Comparison of ENCODE assay signal across 8 cellular contexts in the genomic region with DNA sequence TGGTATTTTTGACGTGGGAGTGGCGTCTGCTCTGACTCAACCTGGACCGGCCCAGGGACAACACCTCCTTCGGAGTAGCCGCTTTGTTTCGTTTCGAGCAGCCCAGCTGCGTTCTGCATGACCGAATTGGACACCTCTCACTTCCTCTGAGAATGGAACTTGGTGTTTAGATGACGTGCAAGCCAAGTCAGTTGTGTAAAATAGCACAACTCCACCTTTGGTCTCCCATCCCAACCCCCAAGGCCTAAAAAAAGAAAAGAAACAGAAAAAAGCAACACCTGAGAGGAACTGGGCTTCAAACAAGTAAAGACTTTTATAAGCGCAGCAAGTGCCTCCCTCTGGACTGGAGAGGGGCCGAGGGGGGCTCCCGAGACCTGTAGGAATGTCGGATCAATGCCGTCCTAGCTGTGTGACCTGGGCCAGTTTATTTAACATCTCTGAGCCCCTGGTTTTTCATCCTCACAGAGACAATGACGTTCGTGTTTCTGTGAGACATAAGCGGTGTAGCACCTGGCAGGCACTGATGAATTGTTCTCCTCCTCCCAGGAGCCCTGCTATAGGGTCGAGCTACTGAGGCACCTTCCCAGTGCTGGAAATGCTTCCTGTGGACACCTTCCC. TPM values are rescaled to one million over a fixed set of nuclear protein-coding genes. Genes with fewer than 3 reads are reported as not detected.
DNase-seq lines count a peak whose midpoint lies in the region; ATAC-seq lines count a peak whose summit lies in the region.

No MANE protein-coding gene starts in this region.

- peaks cover 37 to 54% (median 42%) of the 10 kb centered on the region in 10 experiments for H3K4me1 ChIP-seq in BLaER1 treated with 17β-estradiol and CSF1 and Interleukin-3, amounts not matched to agents 10 nM and 100 nM

- DNase-seq in activated CD4-positive, alpha-beta T cell treated with anti-CD3 and anti-CD28 coated beads, Interleukin-2, amount 50 U/mL, for 48 hours = peak; percentile 79 to 87
- DNase-seq in fibroblast of gingiva (ENCODE audit: low read depth) (peak; percentile 81), H7 (no peak), NCI-H69 (lab: John Stamatoyannopoulos, UW) (no peak)
- peak; percentile 64 to 66 for DNase-seq in stimulated activated CD4-positive, alpha-beta T cell treated with anti-CD3 and anti-CD28 coated beads, Interleukin-2, amount 100 ng/mL, for 48 hours

- H3K4me2 ChIP-seq in BLaER1 treated with 17β-estradiol and CSF1 and Interleukin-3, amounts not matched to agents 10 nM and 100 nM = peak overlapping the region; percentile 73 to 95 (median 86)

- ATAC-seq in GM19397 (IDR thresholded peaks at IDR 0.05; ENCODE audit: unreplicated experiment) = peak; percentile 69
- ATAC-seq in HG03457 (IDR thresholded peaks at IDR 0.05; ENCODE audit: unreplicated experiment) = peak; percentile 72

- peak overlapping the region in 8 of 11 experiments; percentile 4 to 65 (median 36); a peak in 13 of 22 replicates for H3K27ac ChIP-seq in BLaER1 treated with 17β-estradiol and CSF1 and Interleukin-3, amounts not matched to agents 10 nM and 100 nM

- peak overlapping the region in 4 of 11 experiments; percentile 0 to 14 (median 10); a peak in 3 of 22 replicates for H3K9ac ChIP-seq in BLaER1 treated with 17β-estradiol and CSF1 and Interleukin-3, amounts not matched to agents 10 nM and 100 nM

- no peaks in the 10 kb centered on the region for H3K36me3 ChIP-seq in BLaER1 treated with 17β-estradiol and CSF1 and Interleukin-3, amounts not matched to agents 10 nM and 100 nM
- H3K36me3 ChIP-seq in H7 (replicated peaks; ENCODE audit: control insufficient read depth, insufficient read depth, low read length) = no peaks in the 10 kb centered on the region

- no peaks in the 10 kb centered on the region for H4K20me1 ChIP-seq in BLaER1 treated with 17β-estradiol and CSF1 and Interleukin-3, amounts not matched to agents 10 nM and 100 nM

- peak overlapping the region in 2 of 10 experiments; percentile 6 to 17; a peak in 2 of 20 replicates for H3K4me3 ChIP-seq in BLaER1 treated with 17β-estradiol and CSF1 and Interleukin-3, amounts not matched to agents 10 nM and 100 nM
- H3K4me3 ChIP-seq in H7 (ENCODE audit: insufficient read depth, low read depth, low read length) = no peak overlapping the region

- no peaks in the 10 kb centered on the region for H3K9me3 ChIP-seq in BLaER1 treated with 17β-estradiol and CSF1 and Interleukin-3, amounts not matched to agents 10 nM and 100 nM (replicated peaks in 1 of 11)

- H3K27me3 ChIP-seq in BLaER1 treated with 17β-estradiol and CSF1 and Interleukin-3, amounts not matched to agents 10 nM and 100 nM = no peaks in the 10 kb centered on the region
- no peaks in the 10 kb centered on the region; the same call in 1 of the 2 replicates for H3K27me3 ChIP-seq in H7 (ENCODE audit: control insufficient read depth, insufficient read depth, low read length)

RNA-seq across cellular contexts. Expression of a gene that starts 52.0 kb away (rescaled TPM):
- total RNA-seq in H7 (2014; rRNA removed; shearing (Covaris generic)) = 9.1 and 9.6 TPM in 2 replicates

Comparison
In these comparisons a context has a peak if more than half of its experiments do, and no peak if none do; other contexts are left out.
1. DNase-seq: peak in activated CD4-positive, alpha-beta T cell treated with anti-CD3 and anti-CD28 coated beads, Interleukin-2, amount 50 U/mL, for 48 hours (2 of 2), fibroblast of gingiva (single experiment) and stimulated activated CD4-positive, alpha-beta T cell treated with anti-CD3 and anti-CD28 coated beads, Interleukin-2, amount 100 ng/mL, for 48 hours (2 of 2); none in H7 (single experiment) and NCI-H69 (single experiment).